7 cellular contexts compared by ENCODE assay signal in the genomic region with DNA sequence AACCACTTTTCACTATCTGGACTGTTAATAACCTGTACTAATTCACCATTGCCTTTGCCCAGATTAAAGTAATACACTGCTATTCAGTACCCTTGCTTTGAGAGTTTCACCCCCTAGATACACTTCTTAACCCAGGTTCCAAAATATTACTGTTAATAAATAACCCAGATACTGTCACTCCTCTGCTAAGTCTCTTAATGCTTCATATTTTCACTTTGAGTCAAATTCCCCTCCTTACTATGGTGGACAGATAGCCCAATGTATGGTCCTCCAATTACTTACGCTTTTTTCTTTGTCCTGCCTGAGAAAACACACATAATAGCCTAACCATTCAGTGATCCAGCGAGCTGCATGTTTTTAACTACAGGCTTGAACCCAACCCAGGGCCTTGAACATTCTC.
"Had no signal": no experiment of that assay in that cellular context is flagged by ENCODE, and none has a peak within 500 bp of the region (broad histone marks: within the 10 kb centered on the region; RNA-seq: fewer than 3 reads in every experiment).

No MANE protein-coding gene starts in this region.

- DNase-seq: H9, HCEC 1CT, Karpas-422, KBM-7 had no signal

- ATAC-seq: HepG2 had no signal

- H3K9ac ChIP-seq: KMS-11 had no signal

- H3K4me2 ChIP-seq: KMS-11 had no signal

- H3K27ac ChIP-seq: HL-60, KMS-11 had no signal
